Comparison of ENCODE assay signal across 10 cellular contexts in the genomic region with DNA sequence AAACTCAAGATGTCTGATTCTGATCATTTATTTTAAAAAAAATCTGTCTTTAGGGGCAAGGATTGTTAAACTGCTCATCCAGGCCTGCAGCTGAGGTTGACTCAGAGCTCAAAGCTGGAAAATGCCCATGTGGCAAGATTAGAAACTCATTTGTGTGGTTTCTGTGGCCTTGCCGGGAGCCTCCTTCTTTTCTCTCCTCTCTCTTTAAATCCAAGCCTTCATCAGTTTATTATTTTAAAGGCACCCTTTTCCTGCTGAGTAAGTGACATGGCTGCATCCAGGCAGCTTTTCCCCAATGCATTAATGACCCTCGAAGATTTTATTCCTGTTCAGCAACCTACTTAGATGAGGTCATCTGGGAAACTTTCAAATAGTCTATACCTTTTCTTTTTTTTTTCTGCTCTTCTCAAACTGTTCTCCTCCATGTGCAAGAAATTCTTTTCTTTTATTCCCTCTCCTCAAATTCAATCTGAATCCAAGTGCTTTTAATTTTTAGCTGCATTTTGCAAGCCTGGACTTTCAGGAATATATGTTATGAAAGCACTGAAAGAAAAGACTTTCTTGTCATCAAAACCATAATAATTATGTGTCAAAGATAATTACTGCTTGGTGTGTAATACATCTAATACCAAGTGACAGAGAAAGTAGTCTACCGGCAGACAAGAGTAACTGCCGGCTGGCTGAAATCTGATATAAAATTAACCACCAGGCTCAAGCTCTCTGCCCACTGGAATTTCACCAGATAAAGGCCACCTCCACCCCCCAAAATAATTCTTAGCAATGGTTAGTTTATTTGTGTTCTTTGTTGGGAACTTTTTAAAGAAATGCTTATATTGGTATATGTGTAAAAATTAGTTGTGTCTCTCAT.
DNase-seq lines count a peak whose midpoint lies in the region; ATAC-seq and TF ChIP-seq lines count a peak whose summit lies in the region.
"Had no signal": no experiment of that assay in that cellular context is flagged by ENCODE, and none has a peak within 500 bp of the region (broad histone marks: within the 10 kb centered on the region; RNA-seq: fewer than 3 reads in every experiment).

No MANE protein-coding gene starts in this region.

- ATAC-seq in GM23338 (no peak), GM21723 (IDR thresholded peaks at IDR 0.05; ENCODE audit: unreplicated experiment) (no peak)
- ATAC-seq in stimulated activated naive CD8-positive, alpha-beta T cell treated with anti-CD3 and anti-CD28 coated beads, Interleukin-15, Interleukin-2, amounts not matched to agents 100 U/mL and 50 U/mL, for 24 hours = no peak

- no peaks in the 10 kb centered on the region for H3K9me3 ChIP-seq in sigmoid colon

- intact Hi-C loops in sigmoid colon (cut with DNase I) = no loop called here

- no peaks in the 10 kb centered on the region for H3K9me3 Mint-ChIP-seq in GM23338

- H3K4me3 Mint-ChIP-seq in GM23338 = no peak overlapping the region

- H3K36me3 ChIP-seq in GM23338 (ENCODE audit: insufficient read depth) (no peaks in the 10 kb centered on the region), sigmoid colon (no peaks in the 10 kb centered on the region)

- H3K27ac Mint-ChIP-seq in GM23338 = no peak overlapping the region

- no peaks in the 10 kb centered on the region for H3K36me3 Mint-ChIP-seq in GM23338 (ENCODE audit: low read depth)

- peaks cover 3% of the 10 kb centered on the region; the same call in 1 of the 2 replicates for H3K9me2 ChIP-seq in GM23338 (ENCODE audit: insufficient read depth)

- no peaks in the 10 kb centered on the region for H4K20me1 ChIP-seq in GM23338 (replicated peaks; ENCODE audit: insufficient read depth)

- H3K27me3 ChIP-seq in GM23338 (ENCODE audit: insufficient read depth) = no peaks in the 10 kb centered on the region
- no peaks in the 10 kb centered on the region for H3K27me3 ChIP-seq in sigmoid colon

- WGBS in sigmoid colon, 2 donors = 77 to 82% methylated on average over 4 of the region's 4 CpGs

- no peak overlapping the region for H3K4me3 ChIP-seq in GM23338
- no peak overlapping the region for H3K4me3 ChIP-seq in sigmoid colon

- TF ChIP-seq POLR2A in sigmoid colon (IDR thresholded peaks at IDR 0.05) = no peak

- no peak for TF ChIP-seq EP300 in sigmoid colon (IDR thresholded peaks at IDR 0.05)

- no peaks in the 10 kb centered on the region for H3K4me1 Mint-ChIP-seq in GM23338

- peak overlapping the region; percentile 49; the same call in 1 of the 2 replicates for H2AFZ ChIP-seq in GM23338

- H3K4me2 ChIP-seq in GM23338 = no peak overlapping the region

- no peaks in the 10 kb centered on the region for H3K27me3 Mint-ChIP-seq in GM23338 (ENCODE audit: insufficient read depth, low read depth, poor library complexity)

- TF ChIP-seq CTCF in GM23338 (conservative IDR thresholded peaks at IDR 0.05; ENCODE audit: low read depth in 2 of 2) (no peak), sigmoid colon (IDR thresholded peaks at IDR 0.05) (no peak)

- no peaks in the 10 kb centered on the region for H3K79me2 ChIP-seq in GM23338 (replicated peaks; ENCODE audit: insufficient read depth)

- no peaks in the 10 kb centered on the region for H3K4me1 ChIP-seq in GM23338 (ENCODE audit: insufficient read depth)
- peaks cover 0 to 38% (median 24%) of the 10 kb centered on the region in 4 donors for H3K4me1 ChIP-seq in sigmoid colon

- H3K27ac ChIP-seq in GM23338 (ENCODE audit: low read depth) = no peak overlapping the region
- H3K27ac ChIP-seq in sigmoid colon = peak overlapping the region; percentile 35 to 71 (median 54)

- DNase-seq in GM23338 (ENCODE audit: low spot score) (no peak), OCI-M1 (lab: John Stamatoyannopoulos, UW) (peak; percentile 47), fibroblast of gingiva (ENCODE audit: low read depth) (peak; percentile 61), sigmoid colon (no peak)
- DNase-seq in activated CD8-positive, alpha-beta memory T cell treated with anti-CD3 and anti-CD28 coated beads for 24 hours = no peak
- DNase-seq in stimulated activated naive CD8-positive, alpha-beta T cell treated with anti-CD3 and anti-CD28 coated beads, Interleukin-15, Interleukin-2, amounts not matched to agents 100 U/mL and 50 U/mL, for 24 hours = no peak
- no peak for DNase-seq in activated CD8-positive, alpha-beta memory T cell treated with anti-CD3 and anti-CD28 coated beads, Interleukin-2, amount 50 U/mL, for 4 hours
- DNase-seq: cerebellar nuclear complex, NCI-H1105 had no signal

- no peaks in the 10 kb centered on the region for H3F3A ChIP-seq in GM23338 (replicated peaks; ENCODE audit: low read depth)

TF ChIP-seq in GM23338, 12 proteins besides CTCF, POLR2A, EP300 and RAD21 (continues in another document):
- TF ChIP-seq, protein P1, sequence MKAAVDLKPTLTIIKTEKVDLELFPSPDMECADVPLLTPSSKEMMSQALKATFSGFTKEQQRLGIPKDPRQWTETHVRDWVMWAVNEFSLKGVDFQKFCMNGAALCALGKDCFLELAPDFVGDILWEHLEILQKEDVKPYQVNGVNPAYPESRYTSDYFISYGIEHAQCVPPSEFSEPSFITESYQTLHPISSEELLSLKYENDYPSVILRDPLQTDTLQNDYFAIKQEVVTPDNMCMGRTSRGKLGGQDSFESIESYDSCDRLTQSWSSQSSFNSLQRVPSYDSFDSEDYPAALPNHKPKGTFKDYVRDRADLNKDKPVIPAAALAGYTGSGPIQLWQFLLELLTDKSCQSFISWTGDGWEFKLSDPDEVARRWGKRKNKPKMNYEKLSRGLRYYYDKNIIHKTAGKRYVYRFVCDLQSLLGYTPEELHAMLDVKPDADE (IDR thresholded peaks at IDR 0.05) = no peak
- TF ChIP-seq, protein P2, sequence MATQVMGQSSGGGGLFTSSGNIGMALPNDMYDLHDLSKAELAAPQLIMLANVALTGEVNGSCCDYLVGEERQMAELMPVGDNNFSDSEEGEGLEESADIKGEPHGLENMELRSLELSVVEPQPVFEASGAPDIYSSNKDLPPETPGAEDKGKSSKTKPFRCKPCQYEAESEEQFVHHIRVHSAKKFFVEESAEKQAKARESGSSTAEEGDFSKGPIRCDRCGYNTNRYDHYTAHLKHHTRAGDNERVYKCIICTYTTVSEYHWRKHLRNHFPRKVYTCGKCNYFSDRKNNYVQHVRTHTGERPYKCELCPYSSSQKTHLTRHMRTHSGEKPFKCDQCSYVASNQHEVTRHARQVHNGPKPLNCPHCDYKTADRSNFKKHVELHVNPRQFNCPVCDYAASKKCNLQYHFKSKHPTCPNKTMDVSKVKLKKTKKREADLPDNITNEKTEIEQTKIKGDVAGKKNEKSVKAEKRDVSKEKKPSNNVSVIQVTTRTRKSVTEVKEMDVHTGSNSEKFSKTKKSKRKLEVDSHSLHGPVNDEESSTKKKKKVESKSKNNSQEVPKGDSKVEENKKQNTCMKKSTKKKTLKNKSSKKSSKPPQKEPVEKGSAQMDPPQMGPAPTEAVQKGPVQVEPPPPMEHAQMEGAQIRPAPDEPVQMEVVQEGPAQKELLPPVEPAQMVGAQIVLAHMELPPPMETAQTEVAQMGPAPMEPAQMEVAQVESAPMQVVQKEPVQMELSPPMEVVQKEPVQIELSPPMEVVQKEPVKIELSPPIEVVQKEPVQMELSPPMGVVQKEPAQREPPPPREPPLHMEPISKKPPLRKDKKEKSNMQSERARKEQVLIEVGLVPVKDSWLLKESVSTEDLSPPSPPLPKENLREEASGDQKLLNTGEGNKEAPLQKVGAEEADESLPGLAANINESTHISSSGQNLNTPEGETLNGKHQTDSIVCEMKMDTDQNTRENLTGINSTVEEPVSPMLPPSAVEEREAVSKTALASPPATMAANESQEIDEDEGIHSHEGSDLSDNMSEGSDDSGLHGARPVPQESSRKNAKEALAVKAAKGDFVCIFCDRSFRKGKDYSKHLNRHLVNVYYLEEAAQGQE (IDR thresholded peaks at IDR 0.05; ENCODE audit: unreplicated experiment) = no peak
- TF ChIP-seq CREB1 (CRISPR knock-in tag; IDR thresholded peaks at IDR 0.05; ENCODE audit: low read depth) = no peak
- TF ChIP-seq NANOG (IDR thresholded peaks at IDR 0.05; ENCODE audit: borderline replicate concordance) = no peak

Comparison
In these comparisons a context has a peak if more than half of its experiments do, and no peak if none do; other contexts are left out.
1. DNase-seq: peak in OCI-M1 (single experiment) and fibroblast of gingiva (single experiment); none in GM23338 (single experiment), sigmoid colon (single experiment), activated CD8-positive, alpha-beta memory T cell treated with anti-CD3 and anti-CD28 coated beads for 24 hours (single experiment), stimulated activated naive CD8-positive, alpha-beta T cell treated with anti-CD3 and anti-CD28 coated beads, Interleukin-15, Interleukin-2, amounts not matched to agents 100 U/mL and 50 U/mL, for 24 hours (single experiment) and activated CD8-positive, alpha-beta memory T cell treated with anti-CD3 and anti-CD28 coated beads, Interleukin-2, amount 50 U/mL, for 4 hours (single experiment).